1 cellular context compared by ENCODE assay signal in genomic region chr14:23095196-23096108, GRCh38.
TF ChIP-seq lines count a peak whose summit lies in the region.

TSS of gene C14orf119 (plus strand) at chr14:23095505. CDS start at chr14:23097659, 2,154 bp downstream.

TF ChIP-seq in K562, 482 proteins besides CTCF, POLR2A, EP300 and RAD21 (continued from another document and continues in another):
- TF ChIP-seq, protein P1, sequence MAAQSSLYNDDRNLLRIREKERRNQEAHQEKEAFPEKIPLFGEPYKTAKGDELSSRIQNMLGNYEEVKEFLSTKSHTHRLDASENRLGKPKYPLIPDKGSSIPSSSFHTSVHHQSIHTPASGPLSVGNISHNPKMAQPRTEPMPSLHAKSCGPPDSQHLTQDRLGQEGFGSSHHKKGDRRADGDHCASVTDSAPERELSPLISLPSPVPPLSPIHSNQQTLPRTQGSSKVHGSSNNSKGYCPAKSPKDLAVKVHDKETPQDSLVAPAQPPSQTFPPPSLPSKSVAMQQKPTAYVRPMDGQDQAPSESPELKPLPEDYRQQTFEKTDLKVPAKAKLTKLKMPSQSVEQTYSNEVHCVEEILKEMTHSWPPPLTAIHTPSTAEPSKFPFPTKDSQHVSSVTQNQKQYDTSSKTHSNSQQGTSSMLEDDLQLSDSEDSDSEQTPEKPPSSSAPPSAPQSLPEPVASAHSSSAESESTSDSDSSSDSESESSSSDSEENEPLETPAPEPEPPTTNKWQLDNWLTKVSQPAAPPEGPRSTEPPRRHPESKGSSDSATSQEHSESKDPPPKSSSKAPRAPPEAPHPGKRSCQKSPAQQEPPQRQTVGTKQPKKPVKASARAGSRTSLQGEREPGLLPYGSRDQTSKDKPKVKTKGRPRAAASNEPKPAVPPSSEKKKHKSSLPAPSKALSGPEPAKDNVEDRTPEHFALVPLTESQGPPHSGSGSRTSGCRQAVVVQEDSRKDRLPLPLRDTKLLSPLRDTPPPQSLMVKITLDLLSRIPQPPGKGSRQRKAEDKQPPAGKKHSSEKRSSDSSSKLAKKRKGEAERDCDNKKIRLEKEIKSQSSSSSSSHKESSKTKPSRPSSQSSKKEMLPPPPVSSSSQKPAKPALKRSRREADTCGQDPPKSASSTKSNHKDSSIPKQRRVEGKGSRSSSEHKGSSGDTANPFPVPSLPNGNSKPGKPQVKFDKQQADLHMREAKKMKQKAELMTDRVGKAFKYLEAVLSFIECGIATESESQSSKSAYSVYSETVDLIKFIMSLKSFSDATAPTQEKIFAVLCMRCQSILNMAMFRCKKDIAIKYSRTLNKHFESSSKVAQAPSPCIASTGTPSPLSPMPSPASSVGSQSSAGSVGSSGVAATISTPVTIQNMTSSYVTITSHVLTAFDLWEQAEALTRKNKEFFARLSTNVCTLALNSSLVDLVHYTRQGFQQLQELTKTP (IDR thresholded peaks at IDR 0.05; ENCODE audit: low read depth in 1 of 2, partially characterized antibody in 2 of 2): peak in 1 of 2 experiments; percentile 67
- TF ChIP-seq STAT5A (IDR thresholded peaks at IDR 0.05; ENCODE audit: borderline replicate concordance, low read length): 0 out of 2 replicates have a peak, but pooled peaks have one; percentile 27
- TF ChIP-seq, protein P2, sequence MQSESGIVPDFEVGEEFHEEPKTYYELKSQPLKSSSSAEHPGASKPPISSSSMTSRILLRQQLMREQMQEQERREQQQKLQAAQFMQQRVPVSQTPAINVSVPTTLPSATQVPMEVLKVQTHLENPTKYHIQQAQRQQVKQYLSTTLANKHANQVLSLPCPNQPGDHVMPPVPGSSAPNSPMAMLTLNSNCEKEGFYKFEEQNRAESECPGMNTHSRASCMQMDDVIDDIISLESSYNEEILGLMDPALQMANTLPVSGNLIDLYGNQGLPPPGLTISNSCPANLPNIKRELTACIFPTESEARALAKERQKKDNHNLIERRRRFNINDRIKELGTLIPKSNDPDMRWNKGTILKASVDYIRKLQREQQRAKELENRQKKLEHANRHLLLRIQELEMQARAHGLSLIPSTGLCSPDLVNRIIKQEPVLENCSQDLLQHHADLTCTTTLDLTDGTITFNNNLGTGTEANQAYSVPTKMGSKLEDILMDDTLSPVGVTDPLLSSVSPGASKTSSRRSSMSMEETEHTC (IDR thresholded peaks at IDR 0.05): no peak
- TF ChIP-seq, protein P3, sequence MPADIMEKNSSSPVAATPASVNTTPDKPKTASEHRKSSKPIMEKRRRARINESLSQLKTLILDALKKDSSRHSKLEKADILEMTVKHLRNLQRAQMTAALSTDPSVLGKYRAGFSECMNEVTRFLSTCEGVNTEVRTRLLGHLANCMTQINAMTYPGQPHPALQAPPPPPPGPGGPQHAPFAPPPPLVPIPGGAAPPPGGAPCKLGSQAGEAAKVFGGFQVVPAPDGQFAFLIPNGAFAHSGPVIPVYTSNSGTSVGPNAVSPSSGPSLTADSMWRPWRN (IDR thresholded peaks at IDR 0.05; ENCODE audit: low read depth): no peak
- TF ChIP-seq ARNT (IDR thresholded peaks at IDR 0.05): peak; percentile 37 to 67; a peak in 2 of 4 replicates
- no peak for TF ChIP-seq U2AF2 (optimal IDR thresholded peaks at IDR 0.05; ENCODE audit: low read depth, low read length)
- peak in 1 of 2 experiments; percentile 79; a peak in 2 of 4 replicates for TF ChIP-seq HDAC1 (IDR thresholded peaks at IDR 0.05)
- no peak for TF ChIP-seq DDX20 (tag; IDR thresholded peaks at IDR 0.05; ENCODE audit: low read depth)
- TF ChIP-seq PTTG1 (tag; IDR thresholded peaks at IDR 0.05; ENCODE audit: low read depth): no peak
- TF ChIP-seq, protein P4, sequence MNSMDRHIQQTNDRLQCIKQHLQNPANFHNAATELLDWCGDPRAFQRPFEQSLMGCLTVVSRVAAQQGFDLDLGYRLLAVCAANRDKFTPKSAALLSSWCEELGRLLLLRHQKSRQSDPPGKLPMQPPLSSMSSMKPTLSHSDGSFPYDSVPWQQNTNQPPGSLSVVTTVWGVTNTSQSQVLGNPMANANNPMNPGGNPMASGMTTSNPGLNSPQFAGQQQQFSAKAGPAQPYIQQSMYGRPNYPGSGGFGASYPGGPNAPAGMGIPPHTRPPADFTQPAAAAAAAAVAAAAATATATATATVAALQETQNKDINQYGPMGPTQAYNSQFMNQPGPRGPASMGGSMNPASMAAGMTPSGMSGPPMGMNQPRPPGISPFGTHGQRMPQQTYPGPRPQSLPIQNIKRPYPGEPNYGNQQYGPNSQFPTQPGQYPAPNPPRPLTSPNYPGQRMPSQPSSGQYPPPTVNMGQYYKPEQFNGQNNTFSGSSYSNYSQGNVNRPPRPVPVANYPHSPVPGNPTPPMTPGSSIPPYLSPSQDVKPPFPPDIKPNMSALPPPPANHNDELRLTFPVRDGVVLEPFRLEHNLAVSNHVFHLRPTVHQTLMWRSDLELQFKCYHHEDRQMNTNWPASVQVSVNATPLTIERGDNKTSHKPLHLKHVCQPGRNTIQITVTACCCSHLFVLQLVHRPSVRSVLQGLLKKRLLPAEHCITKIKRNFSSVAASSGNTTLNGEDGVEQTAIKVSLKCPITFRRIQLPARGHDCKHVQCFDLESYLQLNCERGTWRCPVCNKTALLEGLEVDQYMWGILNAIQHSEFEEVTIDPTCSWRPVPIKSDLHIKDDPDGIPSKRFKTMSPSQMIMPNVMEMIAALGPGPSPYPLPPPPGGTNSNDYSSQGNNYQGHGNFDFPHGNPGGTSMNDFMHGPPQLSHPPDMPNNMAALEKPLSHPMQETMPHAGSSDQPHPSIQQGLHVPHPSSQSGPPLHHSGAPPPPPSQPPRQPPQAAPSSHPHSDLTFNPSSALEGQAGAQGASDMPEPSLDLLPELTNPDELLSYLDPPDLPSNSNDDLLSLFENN (IDR thresholded peaks at IDR 0.05; ENCODE audit: low read depth in 2 of 2, low read length in 2 of 2): peak in 1 of 2 experiments; percentile 73; a peak in 1 of 4 replicates
- TF ChIP-seq TOE1 (IDR thresholded peaks at IDR 0.05; ENCODE audit: borderline replicate concordance): peak; percentile 63; the same call in 1 of the 2 replicates
- no peak for TF ChIP-seq TOE1 (CRISPR knock-in tag; IDR thresholded peaks at IDR 0.05; ENCODE audit: borderline replicate concordance, low read depth)
- no peak for TF ChIP-seq E2F6 (IDR thresholded peaks at IDR 0.05; ENCODE audit: borderline replicate concordance in 1 of 2, extremely low read depth in 1 of 2, insufficient read depth in 1 of 2, insufficient read length in 1 of 2, low read depth in 1 of 2, low read length in 1 of 2, poor library complexity in 1 of 2, severe bottlenecking in 1 of 2)
- TF ChIP-seq RBM22 (IDR thresholded peaks at IDR 0.05; ENCODE audit: low read depth, low read length, poor library complexity, severe bottlenecking): no peak
- no peak for TF ChIP-seq ZFP1 (CRISPR knock-in tag; IDR thresholded peaks at IDR 0.05)
- TF ChIP-seq CBX1 (IDR thresholded peaks at IDR 0.05; ENCODE audit: low read depth): 0 out of 2 replicates have a peak, but pooled peaks have one; percentile 59
- TF ChIP-seq, protein P5, sequence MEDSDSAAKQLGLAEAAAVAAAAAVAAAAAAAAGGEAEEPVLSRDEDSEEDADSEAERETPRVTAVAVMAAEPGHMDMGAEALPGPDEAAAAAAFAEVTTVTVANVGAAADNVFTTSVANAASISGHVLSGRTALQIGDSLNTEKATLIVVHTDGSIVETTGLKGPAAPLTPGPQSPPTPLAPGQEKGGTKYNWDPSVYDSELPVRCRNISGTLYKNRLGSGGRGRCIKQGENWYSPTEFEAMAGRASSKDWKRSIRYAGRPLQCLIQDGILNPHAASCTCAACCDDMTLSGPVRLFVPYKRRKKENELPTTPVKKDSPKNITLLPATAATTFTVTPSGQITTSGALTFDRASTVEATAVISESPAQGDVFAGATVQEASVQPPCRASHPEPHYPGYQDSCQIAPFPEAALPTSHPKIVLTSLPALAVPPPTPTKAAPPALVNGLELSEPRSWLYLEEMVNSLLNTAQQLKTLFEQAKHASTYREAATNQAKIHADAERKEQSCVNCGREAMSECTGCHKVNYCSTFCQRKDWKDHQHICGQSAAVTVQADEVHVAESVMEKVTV (CRISPR knock-in tag; IDR thresholded peaks at IDR 0.05): peak; percentile 86
- TF ChIP-seq SIRT6 (IDR thresholded peaks at IDR 0.05; ENCODE audit: low read depth, low read length): no peak
- 0 out of 2 replicates have a peak, but pooled peaks have one; percentile 32 for TF ChIP-seq SPI1 (IDR thresholded peaks at IDR 0.05; ENCODE audit: borderline replicate concordance, low read depth, low read length)
- 0 out of 2 replicates have a peak, but pooled peaks have one; percentile 33 for TF ChIP-seq ZBTB17 (CRISPR knock-in tag; IDR thresholded peaks at IDR 0.05)
- peak; percentile 65 to 77; a peak in 3 of 4 replicates for TF ChIP-seq MNT (conservative IDR thresholded peaks at IDR 0.05)
- no peak for TF ChIP-seq FOXJ3 (CRISPR knock-in tag; IDR thresholded peaks at IDR 0.05)
- no peak for TF ChIP-seq ZBTB5 (IDR thresholded peaks at IDR 0.05)
- TF ChIP-seq SMARCA5 (IDR thresholded peaks at IDR 0.05): no peak
- no peak for TF ChIP-seq ZBTB26 (CRISPR knock-in tag; IDR thresholded peaks at IDR 0.05)
- TF ChIP-seq, protein P6, sequence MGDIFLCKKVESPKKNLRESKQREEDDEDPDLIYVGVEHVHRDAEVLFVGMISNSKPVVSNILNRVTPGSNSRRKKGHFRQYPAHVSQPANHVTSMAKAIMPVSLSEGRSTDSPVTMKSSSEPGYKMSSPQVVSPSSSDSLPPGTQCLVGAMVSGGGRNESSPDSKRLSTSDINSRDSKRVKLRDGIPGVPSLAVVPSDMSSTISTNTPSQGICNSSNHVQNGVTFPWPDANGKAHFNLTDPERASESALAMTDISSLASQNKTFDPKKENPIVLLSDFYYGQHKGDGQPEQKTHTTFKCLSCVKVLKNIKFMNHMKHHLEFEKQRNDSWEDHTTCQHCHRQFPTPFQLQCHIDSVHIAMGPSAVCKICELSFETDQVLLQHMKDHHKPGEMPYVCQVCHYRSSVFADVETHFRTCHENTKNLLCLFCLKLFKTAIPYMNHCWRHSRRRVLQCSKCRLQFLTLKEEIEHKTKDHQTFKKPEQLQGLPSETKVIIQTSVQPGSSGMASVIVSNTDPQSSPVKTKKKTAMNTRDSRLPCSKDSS (IDR thresholded peaks at IDR 0.05; ENCODE audit: low read depth, partially characterized antibody): no peak
- no peak for TF ChIP-seq ZNF518B (CRISPR knock-in tag; IDR thresholded peaks at IDR 0.05)
- TF ChIP-seq ZNF212 (CRISPR knock-in tag; IDR thresholded peaks at IDR 0.05): no peak
